ENCODE assay signal across 13 cellular contexts in genomic region chr6:77292564-77293546, GRCh38.
DNase-seq lines count a peak whose midpoint lies in the region; ATAC-seq and TF ChIP-seq lines count a peak whose summit lies in the region.
"Had no signal": no experiment of that assay in that cellular context is flagged by ENCODE, and none has a peak within 500 bp of the region (broad histone marks: within the 10 kb centered on the region; RNA-seq: fewer than 3 reads in every experiment).

No MANE protein-coding gene starts in this region.

- H3K4me3 ChIP-seq in ACC112 (ENCODE audit: low read depth, low read length) (peak overlapping the region; percentile 54), brain microvascular endothelial cell (ENCODE audit: low read depth, low read length) (no peak overlapping the region), kidney epithelial cell (ENCODE audit: low read depth, low read length) (no peak overlapping the region)
- H3K4me3 ChIP-seq: heart right ventricle had no signal

- no peak for TF ChIP-seq EP300 in Ishikawa (IDR thresholded peaks at IDR 0.05; ENCODE audit: borderline replicate concordance)

- DNase-seq in brain microvascular endothelial cell (peak; percentile 51), kidney epithelial cell (ENCODE audit: low read depth) (peak; percentile 42), NCI-H1930 (lab: John Stamatoyannopoulos, UW) (no peak), NCI-H69 (lab: John Stamatoyannopoulos, UW) (no peak)
- no peak for DNase-seq in effector CD8-positive, alpha-beta T cell (lab: John Stamatoyannopoulos, UW)
- DNase-seq: activated naive CD4-positive, alpha-beta T cell treated with anti-CD3 and anti-CD28 coated beads, Interleukin-2, amount 50 U/mL, for 16 hours; heart right ventricle; NCI-H2227 treated with DMSO at 0.1 percent for 48 hours; nucleus accumbens had no signal

- H3K27ac ChIP-seq in ACC112 (ENCODE audit: low read depth, low read length): peak overlapping the region; percentile 90
- peak overlapping the region; percentile 84 for H3K27ac ChIP-seq in brain microvascular endothelial cell
- H3K27ac ChIP-seq: heart right ventricle, VCaP had no signal

- H3K79me2 ChIP-seq in ACC112 (ENCODE audit: control insufficient read depth, insufficient read depth, low read length, unreplicated experiment): no peaks in the 10 kb centered on the region

- H2AFZ ChIP-seq in ACC112 (ENCODE audit: low read length, unreplicated experiment): peak overlapping the region; percentile 16

- TF ChIP-seq RAD21 in Ishikawa (IDR thresholded peaks at IDR 0.05; ENCODE audit: low read depth): no peak

- in situ Hi-C loops in brain microvascular endothelial cell (cut with HindIII; ENCODE audit: low pct_ligation_motif_present, low sequenced_read_pairs): no loop called here

- H3K27me3 ChIP-seq in ACC112 (ENCODE audit: insufficient read depth, low read length) (no peaks in the 10 kb centered on the region), brain microvascular endothelial cell (replicated peaks) (no peaks in the 10 kb centered on the region), kidney epithelial cell (ENCODE audit: control insufficient read depth, insufficient read depth, low read length) (no peaks in the 10 kb centered on the region)
- H3K27me3 ChIP-seq: heart right ventricle had no signal

- H3K4me1 ChIP-seq in ACC112 (ENCODE audit: control insufficient read depth, insufficient read depth, low read length, unreplicated experiment): peaks cover 39% of the 10 kb centered on the region

- H3K36me3 ChIP-seq in ACC112 (ENCODE audit: insufficient read depth, low read length): no peaks in the 10 kb centered on the region
- no peaks in the 10 kb centered on the region for H3K36me3 ChIP-seq in brain microvascular endothelial cell (replicated peaks)
- no peaks in the 10 kb centered on the region for H3K36me3 ChIP-seq in kidney epithelial cell (ENCODE audit: control insufficient read depth, insufficient read depth, low read length)
- H3K36me3 ChIP-seq: heart right ventricle had no signal

- ATAC-seq in GM18868 (IDR thresholded peaks at IDR 0.05; ENCODE audit: unreplicated experiment): no peak
- ATAC-seq: heart right ventricle had no signal

- TF ChIP-seq CTCF in brain microvascular endothelial cell (IDR thresholded peaks at IDR 0.05; ENCODE audit: low read depth, low read length, missing control alignments): no peak
- TF ChIP-seq CTCF in kidney epithelial cell (IDR thresholded peaks at IDR 0.05; ENCODE audit: insufficient read depth, low read length, poor library complexity, severe bottlenecking): no peak

TF ChIP-seq in Ishikawa, 13 proteins besides CTCF, POLR2A, EP300 and RAD21:
- TF ChIP-seq YY1 (IDR thresholded peaks at IDR 0.05; ENCODE audit: low read depth) (no peak), MAX (IDR thresholded peaks at IDR 0.05) (no peak), EGR1 (IDR thresholded peaks at IDR 0.05) (no peak), TEAD4 (IDR thresholded peaks at IDR 0.05) (0 out of 2 replicates have a peak, but pooled peaks have one; percentile 31), CREB1 (IDR thresholded peaks at IDR 0.05; ENCODE audit: low read depth) (no peak)
TF ChIP-seq in Ishikawa: peak in this region for 1.

Comparison
In these comparisons a context has a peak if more than half of its experiments do, and no peak if none do; other contexts are left out.
1. DNase-seq: peak in brain microvascular endothelial cell (single experiment) and kidney epithelial cell (single experiment); none in effector CD8-positive, alpha-beta T cell (single experiment), NCI-H1930 (0 of 2) and NCI-H69 (single experiment).